Comparison of ENCODE assay signal across 9 cellular contexts in the genomic region with DNA sequence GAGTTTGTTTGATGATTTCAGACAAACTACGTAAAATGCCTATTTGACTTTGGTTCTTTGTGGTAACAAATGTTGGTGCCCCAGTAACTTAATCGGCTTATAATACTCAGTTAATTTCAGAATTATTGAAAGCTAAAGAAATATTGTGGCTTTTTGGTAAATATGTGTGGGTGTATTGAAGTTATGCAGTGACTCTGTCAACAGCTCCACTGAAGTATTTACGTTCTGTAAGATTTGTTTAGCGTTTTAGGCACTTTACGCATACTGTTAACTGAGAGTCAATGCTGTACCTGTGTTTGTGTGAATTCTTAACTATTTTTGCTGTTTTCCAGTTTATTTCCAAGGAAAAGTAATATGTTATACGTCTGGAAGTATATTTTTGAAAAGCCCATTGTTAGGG. TPM values are rescaled to one million over a fixed set of nuclear protein-coding genes. Genes with fewer than 3 reads are reported as not detected.
DNase-seq lines count a peak whose midpoint lies in the region; ATAC-seq, FAIRE-seq and TF ChIP-seq lines count a peak whose summit lies in the region.
"Had no signal": no experiment of that assay in that cellular context is flagged by ENCODE, and none has a peak within 500 bp of the region (broad histone marks: within the 10 kb centered on the region; RNA-seq: fewer than 3 reads in every experiment).

No MANE protein-coding gene starts in this region.

- H3K9me3 Mint-ChIP-seq in dendritic cell treated with granulocyte-macrophage colony-stimulating factor and Interleukin-4, amounts not matched to agents 40 ng/mL and 50 ng/mL, for 4 days = no peaks in the 10 kb centered on the region
- H3K9me3 Mint-ChIP-seq in natural killer cell treated with Interleukin-12 subunit alpha and Interleukin-12 subunit beta and Interleukin-15 and Interleukin-18, amount 100 ng/mL, for 72 hours = no peaks in the 10 kb centered on the region

- H3K4me3 ChIP-seq in BJ (ENCODE audit: low read depth, low read length) (peak overlapping the region; percentile 93), LNCaP clone FGC (ENCODE audit: low read depth, low read length) (peak overlapping the region; percentile 84)

- no peak for ATAC-seq in natural killer cell treated with Interleukin-12 subunit alpha and Interleukin-12 subunit beta and Interleukin-15 and Interleukin-18, amount 100 ng/mL, for 72 hours
- ATAC-seq in GM21360 (IDR thresholded peaks at IDR 0.05; ENCODE audit: unreplicated experiment) = no peak
- no peak for ATAC-seq in GM18870 (IDR thresholded peaks at IDR 0.05; ENCODE audit: unreplicated experiment)
- ATAC-seq in activated CD4-positive, CD25-positive, alpha-beta regulatory T cell treated with anti-CD3 and anti-CD28 coated beads, Interleukin-2, amount 50 U/mL, for 24 hours = no peak

- no peaks in the 10 kb centered on the region for H3K36me3 ChIP-seq in BJ (ENCODE audit: control insufficient read depth, insufficient read depth, low read length)

- TF ChIP-seq CTCF in BJ (IDR thresholded peaks at IDR 0.05; ENCODE audit: insufficient read depth, low read depth, low read length) = no peak
- no peak for TF ChIP-seq CTCF in LNCaP clone FGC (IDR thresholded peaks at IDR 0.05; ENCODE audit: control insufficient read depth, extremely low read depth, insufficient read depth)

- TF ChIP-seq POLR2A in GM12892 (IDR thresholded peaks at IDR 0.05; ENCODE audit: low read depth, low read length) = no peak

- peaks cover 17% of the 10 kb centered on the region for H3K36me3 Mint-ChIP-seq in dendritic cell treated with granulocyte-macrophage colony-stimulating factor and Interleukin-4, amounts not matched to agents 40 ng/mL and 50 ng/mL, for 4 days (ENCODE audit: low read depth)
- H3K36me3 Mint-ChIP-seq in natural killer cell treated with Interleukin-12 subunit alpha and Interleukin-12 subunit beta and Interleukin-15 and Interleukin-18, amount 100 ng/mL, for 72 hours = no peaks in the 10 kb centered on the region

- no peaks in the 10 kb centered on the region for H3K27me3 Mint-ChIP-seq in dendritic cell treated with granulocyte-macrophage colony-stimulating factor and Interleukin-4, amounts not matched to agents 40 ng/mL and 50 ng/mL, for 4 days
- H3K27me3 Mint-ChIP-seq in natural killer cell treated with Interleukin-12 subunit alpha and Interleukin-12 subunit beta and Interleukin-15 and Interleukin-18, amount 100 ng/mL, for 72 hours = no peaks in the 10 kb centered on the region

- CTCF ChIA-PET in BJ (lab: Yijun Ruan, JAX) = no interaction called here

- no peak for FAIRE-seq in GM12892 (lab: Jason Lieb, UNC)

- H3K4me3 Mint-ChIP-seq in dendritic cell treated with granulocyte-macrophage colony-stimulating factor and Interleukin-4, amounts not matched to agents 40 ng/mL and 50 ng/mL, for 4 days = peak overlapping the region; percentile 97
- H3K4me3 Mint-ChIP-seq in natural killer cell treated with Interleukin-12 subunit alpha and Interleukin-12 subunit beta and Interleukin-15 and Interleukin-18, amount 100 ng/mL, for 72 hours = peak overlapping the region; percentile 94

- peak overlapping the region; percentile 94 for H3K27ac Mint-ChIP-seq in dendritic cell treated with granulocyte-macrophage colony-stimulating factor and Interleukin-4, amounts not matched to agents 40 ng/mL and 50 ng/mL, for 4 days
- peak overlapping the region; percentile 78 to 90 for H3K27ac Mint-ChIP-seq in natural killer cell treated with Interleukin-12 subunit alpha and Interleukin-12 subunit beta and Interleukin-15 and Interleukin-18, amount 100 ng/mL, for 72 hours

- intact Hi-C loops in dendritic cell treated with granulocyte-macrophage colony-stimulating factor and Interleukin-4, amounts not matched to agents 40 ng/mL and 50 ng/mL, for 4 days (cut with micrococcal nuclease) = no loop called here

- peaks cover 57% of the 10 kb centered on the region for H3K4me1 Mint-ChIP-seq in dendritic cell treated with granulocyte-macrophage colony-stimulating factor and Interleukin-4, amounts not matched to agents 40 ng/mL and 50 ng/mL, for 4 days (ENCODE audit: low read depth)
- H3K4me1 Mint-ChIP-seq in natural killer cell treated with Interleukin-12 subunit alpha and Interleukin-12 subunit beta and Interleukin-15 and Interleukin-18, amount 100 ng/mL, for 72 hours (ENCODE audit: low read depth in 2 of 2) = peaks cover 50 to 64% of the 10 kb centered on the region in 2 donors

- POLR2A ChIA-PET in BJ (lab: Charles Lee) = no interaction called here

- DNase-seq in BJ (ENCODE audit: low read depth) (no peak), LNCaP clone FGC (ENCODE audit: low read depth) (no peak), GM12892 (ENCODE audit: insufficient read length) (no peak)
- no peak for DNase-seq in natural killer cell treated with Interleukin-12 subunit alpha and Interleukin-12 subunit beta and Interleukin-15 and Interleukin-18, amount 100 ng/mL, for 72 hours (ENCODE audit: low spot score)
- DNase-seq: NCI-H1436 had no signal

- H3K27me3 ChIP-seq in BJ (ENCODE audit: control insufficient read depth, insufficient read depth, low read length) = no peaks in the 10 kb centered on the region

RNA-seq across cellular contexts. Expression of a gene that starts 2.2 kb away (rescaled TPM):
- polyA plus RNA-seq in BJ (2011; rRNA removed) = 206 and 229 TPM in 2 replicates
- 191 and 335 TPM in 2 replicates for polyA minus RNA-seq in BJ (2011; rRNA and poly(A)+ RNA removed)
- total RNA-seq in natural killer cell treated with Interleukin-12 subunit alpha and Interleukin-12 subunit beta and Interleukin-15 and Interleukin-18, amount 100 ng/mL, for 72 hours = 10 to 100 TPM; 94.7 to 94.8 TPM
- polyA plus RNA-seq in GM12892 (2012; ENCODE audit: missing spikeins) = 76.7 TPM
